ENCODE assay signal across 16 cellular contexts in the genomic region with DNA sequence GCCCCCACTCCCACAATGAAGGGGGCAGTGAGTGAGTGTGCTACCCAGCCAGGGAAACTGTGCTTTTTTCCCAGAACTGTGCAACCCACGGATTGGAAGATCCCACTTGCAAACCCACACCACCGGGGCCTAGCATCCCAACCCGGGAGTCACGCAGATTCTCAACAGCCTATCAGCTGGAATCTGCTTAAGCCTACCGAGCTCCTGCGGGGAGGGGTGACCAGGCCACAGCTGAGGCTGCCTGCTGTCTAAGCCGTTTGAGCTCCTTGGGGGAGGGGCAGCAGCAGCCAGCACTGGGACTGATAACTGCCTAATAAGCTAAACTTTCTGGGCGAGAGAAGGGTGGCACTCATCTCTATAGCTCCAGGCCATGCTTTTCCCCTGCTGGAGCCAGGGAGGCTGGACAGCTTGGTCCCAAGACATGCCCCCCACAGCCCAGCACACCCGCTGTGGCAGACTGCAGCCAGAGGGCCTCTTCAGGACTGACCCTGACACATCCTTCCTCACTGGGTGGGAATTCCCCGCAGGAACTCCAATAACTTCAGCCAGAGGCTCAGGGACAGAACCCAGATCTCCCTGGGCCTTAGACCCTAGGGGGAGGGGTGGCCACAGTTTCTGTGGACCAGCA.
DNase-seq lines count a peak whose midpoint lies in the region; ATAC-seq and TF ChIP-seq lines count a peak whose summit lies in the region.
"Had no signal": no experiment of that assay in that cellular context is flagged by ENCODE, and none has a peak within 500 bp of the region (broad histone marks: within the 10 kb centered on the region; RNA-seq: fewer than 3 reads in every experiment).

No MANE protein-coding gene starts in this region.

- H3K4me1 Mint-ChIP-seq in GM23338 (no peaks in the 10 kb centered on the region; the same call in 2 of the 3 replicates), nephron progenitor cell (no peaks in the 10 kb centered on the region)

- no peak overlapping the region for H2AFZ ChIP-seq in GM23338

- TF ChIP-seq CTCF in GM23338 (conservative IDR thresholded peaks at IDR 0.05; ENCODE audit: low read depth in 2 of 2): no peak
- no peak for TF ChIP-seq CTCF in nephron progenitor cell (IDR thresholded peaks at IDR 0.05)

- no peak overlapping the region for H3K4me3 Mint-ChIP-seq in GM23338
- H3K4me3 Mint-ChIP-seq in nephron progenitor cell: no peak overlapping the region
- H3K4me3 Mint-ChIP-seq: CD8-positive, alpha-beta T cell had no signal

- no peaks in the 10 kb centered on the region for H3F3A ChIP-seq in GM23338 (replicated peaks; ENCODE audit: low read depth)

- H3K36me3 Mint-ChIP-seq in GM23338 (ENCODE audit: low read depth): no peaks in the 10 kb centered on the region
- H3K36me3 Mint-ChIP-seq in nephron progenitor cell (ENCODE audit: low read depth): no peaks in the 10 kb centered on the region
- H3K36me3 Mint-ChIP-seq: CD8-positive, alpha-beta T cell had no signal

- H4K20me1 ChIP-seq in GM23338 (replicated peaks; ENCODE audit: insufficient read depth): no peaks in the 10 kb centered on the region

- H3K4me1 ChIP-seq in GM23338 (ENCODE audit: insufficient read depth): no peaks in the 10 kb centered on the region
- H3K4me1 ChIP-seq: HAP-1 had no signal

- no peak overlapping the region for H3K27ac Mint-ChIP-seq in GM23338
- no peak overlapping the region for H3K27ac Mint-ChIP-seq in nephron progenitor cell
- H3K27ac Mint-ChIP-seq: CD8-positive, alpha-beta T cell had no signal

- H3K9me3 Mint-ChIP-seq in GM23338 (peaks cover 3% of the 10 kb centered on the region; the same call in 1 of the 3 replicates), nephron progenitor cell (peaks cover 67% of the 10 kb centered on the region)

- ATAC-seq in GM23338 (peak; percentile 58), GM18909 (IDR thresholded peaks at IDR 0.05; ENCODE audit: poor library complexity, unreplicated experiment) (no peak)
- ATAC-seq: CD8-positive, alpha-beta T cell had no signal

- H3K9me2 ChIP-seq in GM23338 (ENCODE audit: insufficient read depth): no peaks in the 10 kb centered on the region

- no peak overlapping the region for H3K4me3 ChIP-seq in GM23338
- H3K4me3 ChIP-seq: HAP-1 had no signal

- H3K27ac ChIP-seq in GM23338 (ENCODE audit: low read depth): no peak overlapping the region

- no peaks in the 10 kb centered on the region for H3K36me3 ChIP-seq in GM23338 (ENCODE audit: insufficient read depth)
- H3K36me3 ChIP-seq: HAP-1 had no signal

- DNase-seq in GM23338 (ENCODE audit: low spot score): peak; percentile 3
- DNase-seq in NCI-H82 (lab: John Stamatoyannopoulos, UW): peak; percentile 95
- peak; percentile 60 for DNase-seq in ecto neural progenitor cell (ENCODE audit: low spot score)
- peak; percentile 6 for DNase-seq in nephron progenitor cell
- DNase-seq in effector CD8-positive, alpha-beta T cell (lab: John Stamatoyannopoulos, UW): no peak
- DNase-seq in NCI-H1048 (lab: John Stamatoyannopoulos, UW): no peak
- DNase-seq: CD8-positive, alpha-beta T cell; Kasumi-1; NCI-H1417 treated with DMSO at 0.1 percent for 48 hours; NCI-H2029; NCI-H2171 treated with DMSO at 0.1 percent for 48 hours; NCI-H510A; NK-92 treated with Interleukin-12 subunit alpha and Interleukin-12 subunit beta, amount 100 ng/mL, for 24 hours; SHP77 had no signal

- no peak overlapping the region for H3K4me2 ChIP-seq in GM23338

- peaks cover 1% of the 10 kb centered on the region for H3K27me3 Mint-ChIP-seq in GM23338 (ENCODE audit: insufficient read depth, low read depth, poor library complexity)
- no peaks in the 10 kb centered on the region for H3K27me3 Mint-ChIP-seq in nephron progenitor cell (ENCODE audit: low read depth, poor library complexity)

- H3K79me2 ChIP-seq in GM23338 (replicated peaks; ENCODE audit: insufficient read depth): no peaks in the 10 kb centered on the region

- no peaks in the 10 kb centered on the region for H3K27me3 ChIP-seq in GM23338 (ENCODE audit: insufficient read depth)

TF ChIP-seq in GM23338, 12 proteins besides CTCF, POLR2A, EP300 and RAD21:
- TF ChIP-seq, protein P1, sequence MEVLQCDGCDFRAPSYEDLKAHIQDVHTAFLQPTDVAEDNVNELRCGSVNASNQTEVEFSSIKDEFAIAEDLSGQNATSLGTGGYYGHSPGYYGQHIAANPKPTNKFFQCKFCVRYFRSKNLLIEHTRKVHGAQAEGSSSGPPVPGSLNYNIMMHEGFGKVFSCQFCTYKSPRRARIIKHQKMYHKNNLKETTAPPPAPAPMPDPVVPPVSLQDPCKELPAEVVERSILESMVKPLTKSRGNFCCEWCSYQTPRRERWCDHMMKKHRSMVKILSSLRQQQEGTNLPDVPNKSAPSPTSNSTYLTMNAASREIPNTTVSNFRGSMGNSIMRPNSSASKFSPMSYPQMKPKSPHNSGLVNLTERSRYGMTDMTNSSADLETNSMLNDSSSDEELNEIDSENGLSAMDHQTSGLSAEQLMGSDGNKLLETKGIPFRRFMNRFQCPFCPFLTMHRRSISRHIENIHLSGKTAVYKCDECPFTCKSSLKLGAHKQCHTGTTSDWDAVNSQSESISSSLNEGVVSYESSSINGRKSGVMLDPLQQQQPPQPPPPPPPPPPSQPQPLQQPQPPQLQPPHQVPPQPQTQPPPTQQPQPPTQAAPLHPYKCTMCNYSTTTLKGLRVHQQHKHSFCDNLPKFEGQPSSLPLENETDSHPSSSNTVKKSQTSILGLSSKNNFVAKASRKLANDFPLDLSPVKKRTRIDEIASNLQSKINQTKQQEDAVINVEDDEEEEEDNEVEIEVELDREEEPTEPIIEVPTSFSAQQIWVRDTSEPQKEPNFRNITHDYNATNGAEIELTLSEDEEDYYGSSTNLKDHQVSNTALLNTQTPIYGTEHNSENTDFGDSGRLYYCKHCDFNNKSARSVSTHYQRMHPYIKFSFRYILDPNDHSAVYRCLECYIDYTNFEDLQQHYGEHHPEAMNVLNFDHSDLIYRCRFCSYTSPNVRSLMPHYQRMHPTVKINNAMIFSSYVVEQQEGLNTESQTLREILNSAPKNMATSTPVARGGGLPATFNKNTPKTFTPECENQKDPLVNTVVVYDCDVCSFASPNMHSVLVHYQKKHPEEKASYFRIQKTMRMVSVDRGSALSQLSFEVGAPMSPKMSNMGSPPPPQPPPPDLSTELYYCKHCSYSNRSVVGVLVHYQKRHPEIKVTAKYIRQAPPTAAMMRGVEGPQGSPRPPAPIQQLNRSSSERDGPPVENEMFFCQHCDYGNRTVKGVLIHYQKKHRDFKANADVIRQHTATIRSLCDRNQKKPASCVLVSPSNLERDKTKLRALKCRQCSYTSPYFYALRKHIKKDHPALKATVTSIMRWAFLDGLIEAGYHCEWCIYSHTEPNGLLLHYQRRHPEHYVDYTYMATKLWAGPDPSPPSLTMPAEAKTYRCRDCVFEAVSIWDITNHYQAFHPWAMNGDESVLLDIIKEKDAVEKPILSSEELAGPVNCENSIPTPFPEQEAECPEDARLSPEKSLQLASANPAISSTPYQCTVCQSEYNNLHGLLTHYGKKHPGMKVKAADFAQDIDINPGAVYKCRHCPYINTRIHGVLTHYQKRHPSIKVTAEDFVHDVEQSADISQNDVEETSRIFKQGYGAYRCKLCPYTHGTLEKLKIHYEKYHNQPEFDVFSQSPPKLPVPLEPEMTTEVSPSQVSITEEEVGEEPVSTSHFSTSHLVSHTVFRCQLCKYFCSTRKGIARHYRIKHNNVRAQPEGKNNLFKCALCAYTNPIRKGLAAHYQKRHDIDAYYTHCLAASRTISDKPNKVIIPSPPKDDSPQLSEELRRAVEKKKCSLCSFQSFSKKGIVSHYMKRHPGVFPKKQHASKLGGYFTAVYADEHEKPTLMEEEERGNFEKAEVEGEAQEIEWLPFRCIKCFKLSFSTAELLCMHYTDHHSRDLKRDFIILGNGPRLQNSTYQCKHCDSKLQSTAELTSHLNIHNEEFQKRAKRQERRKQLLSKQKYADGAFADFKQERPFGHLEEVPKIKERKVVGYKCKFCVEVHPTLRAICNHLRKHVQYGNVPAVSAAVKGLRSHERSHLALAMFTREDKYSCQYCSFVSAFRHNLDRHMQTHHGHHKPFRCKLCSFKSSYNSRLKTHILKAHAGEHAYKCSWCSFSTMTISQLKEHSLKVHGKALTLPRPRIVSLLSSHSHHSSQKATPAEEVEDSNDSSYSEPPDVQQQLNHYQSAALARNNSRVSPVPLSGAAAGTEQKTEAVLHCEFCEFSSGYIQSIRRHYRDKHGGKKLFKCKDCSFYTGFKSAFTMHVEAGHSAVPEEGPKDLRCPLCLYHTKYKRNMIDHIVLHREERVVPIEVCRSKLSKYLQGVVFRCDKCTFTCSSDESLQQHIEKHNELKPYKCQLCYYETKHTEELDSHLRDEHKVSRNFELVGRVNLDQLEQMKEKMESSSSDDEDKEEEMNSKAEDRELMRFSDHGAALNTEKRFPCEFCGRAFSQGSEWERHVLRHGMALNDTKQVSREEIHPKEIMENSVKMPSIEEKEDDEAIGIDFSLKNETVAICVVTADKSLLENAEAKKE (CRISPR knock-in tag; IDR thresholded peaks at IDR 0.05): no peak
- TF ChIP-seq JUNB (IDR thresholded peaks at IDR 0.05; ENCODE audit: unreplicated experiment) (no peak), ZNF331 (CRISPR knock-in tag; IDR thresholded peaks at IDR 0.05; ENCODE audit: low read depth) (no peak), STAT1 (IDR thresholded peaks at IDR 0.05; ENCODE audit: unreplicated experiment) (no peak), EZH2 (IDR thresholded peaks at IDR 0.05; ENCODE audit: low read depth, unreplicated experiment) (no peak)

Comparison
In these comparisons a context has a peak if more than half of its experiments do, and no peak if none do; other contexts are left out.
1. DNase-seq: peak in GM23338 (single experiment), NCI-H82 (single experiment), ecto neural progenitor cell (single experiment) and nephron progenitor cell (single experiment); none in effector CD8-positive, alpha-beta T cell (single experiment) and NCI-H1048 (single experiment).